8 cellular contexts compared by ENCODE assay signal in the genomic region with DNA sequence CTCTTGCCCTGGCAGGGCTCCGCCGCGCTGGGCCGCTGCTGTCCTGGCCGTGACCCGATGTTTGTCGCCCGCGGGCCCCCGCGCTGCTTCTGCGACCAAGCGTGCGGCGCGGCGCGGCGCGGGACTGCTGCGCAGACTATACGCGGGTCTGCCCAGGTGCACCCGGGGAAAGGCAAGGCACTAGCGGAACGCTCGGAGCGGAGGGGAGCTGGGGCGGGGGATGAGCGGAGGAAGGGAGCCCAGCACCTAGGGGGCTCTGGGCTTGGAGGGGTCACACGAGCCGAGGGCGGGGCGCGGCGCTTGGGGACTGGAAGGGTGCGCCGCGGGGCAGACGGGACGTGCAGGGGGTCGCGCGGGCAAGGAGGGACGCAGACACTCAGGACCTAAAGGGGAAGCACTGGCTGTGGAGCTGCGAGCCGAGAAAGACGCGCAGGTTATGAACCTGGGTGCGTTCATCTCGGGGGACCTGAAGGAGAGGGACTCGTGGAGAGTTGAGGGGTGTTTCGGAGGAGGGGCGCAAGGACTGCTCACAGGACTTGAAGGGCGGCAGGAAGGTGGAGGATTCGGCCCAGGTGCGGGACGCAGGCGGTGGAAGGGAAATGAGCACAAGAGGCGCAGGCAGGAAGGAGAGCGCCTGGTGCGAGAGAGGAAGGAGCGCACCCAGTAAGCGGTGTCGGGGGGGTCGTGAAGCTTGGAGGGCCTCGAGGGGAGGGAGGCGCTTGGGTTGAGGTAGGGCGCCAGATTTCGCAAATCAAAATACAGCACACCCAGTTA. TPM values are rescaled to one million over a fixed set of nuclear protein-coding genes. Genes with fewer than 3 reads are reported as not detected.
A peak's percentile ranks its signal among the peaks of the same experiment; 100 is the strongest.
DNase-seq lines count a peak whose midpoint lies in the region; ATAC-seq and TF ChIP-seq lines count a peak whose summit lies in the region.

No MANE protein-coding gene starts in this region.

- H4K20me1 ChIP-seq in OCI-LY7 (ENCODE audit: insufficient read depth, low read length) = no peaks in the 10 kb centered on the region

- H3K9ac ChIP-seq in HUES6 (ENCODE audit: low read length) = peak overlapping the region; percentile 66

- WGBS in heart right ventricle, 2 donors = 1 to 2% methylated on average over 67 to 70 of the region's 70 CpGs
- 0 to 1% methylated on average over 23 to 37 of the region's 70 CpGs for WGBS in gastroesophageal sphincter (ENCODE audit: low coverage in 1 of 2), 2 donors

- in situ Hi-C loops in gastrocnemius medialis (cut with MboI; ENCODE audit: low sequenced_read_pairs in 4 of 4) = no loop called here

- no peak for TF ChIP-seq EP300 in gastroesophageal sphincter (IDR thresholded peaks at IDR 0.05)

- H3K79me2 ChIP-seq in OCI-LY7 (ENCODE audit: insufficient read depth, low read depth, low read length) = no peaks in the 10 kb centered on the region

- BruUV-seq in OCI-LY7 (replicated peaks; lab: Mats Ljungman, UMichigan) = no TSS peak

- H3K9me3 Mint-ChIP-seq in activated CD8-positive, alpha-beta memory T cell treated with anti-CD3 and anti-CD28 coated beads, Interleukin-2, amount 10 ng/mL, durations not matched to agents 7 days and 5 days (ENCODE audit: low read depth) = no peaks in the 10 kb centered on the region

- H3K4me1 Mint-ChIP-seq in activated CD8-positive, alpha-beta memory T cell treated with anti-CD3 and anti-CD28 coated beads, Interleukin-2, amount 10 ng/mL, durations not matched to agents 7 days and 5 days = peaks cover 19% of the 10 kb centered on the region

- H3K27me3 ChIP-seq in HUES6 (ENCODE audit: control insufficient read depth, insufficient read depth, low read length) (peaks cover 48% of the 10 kb centered on the region), heart right ventricle (peaks cover 0 to 82% (median 57%) of the 10 kb centered on the region in 7 donors), gastrocnemius medialis (peaks cover 37 to 45% (median 40%) of the 10 kb centered on the region in 3 donors), gastroesophageal sphincter (peaks cover 46% of the 10 kb centered on the region)

- no peaks in the 10 kb centered on the region for H3K9me2 ChIP-seq in OCI-LY7 (ENCODE audit: insufficient read depth, low read length)

- H3K4me1 ChIP-seq in HUES6 (ENCODE audit: control insufficient read depth, insufficient read depth, low read length) (peaks cover 8% of the 10 kb centered on the region), heart right ventricle (peaks cover 10 to 21% (median 14%) of the 10 kb centered on the region in 9 donors), gastrocnemius medialis (peaks cover 11 to 13% of the 10 kb centered on the region in 2 donors), OCI-LY7 (ENCODE audit: insufficient read depth, low read length, poor library complexity, severe bottlenecking) (peaks cover 2% of the 10 kb centered on the region), gastroesophageal sphincter (peaks cover 2 to 20% (median 13%) of the 10 kb centered on the region in 3 donors)

- peak; percentile 47 for DNase-seq in activated CD8-positive, alpha-beta memory T cell treated with anti-CD3 and anti-CD28 coated beads, Interleukin-2, amount 10 ng/mL, durations not matched to agents 7 days and 5 days
- DNase-seq in heart right ventricle (no peak), gastrocnemius medialis (no peak), OCI-LY7 (ENCODE audit: low spot score) (no peak), NCI-H1436 treated with DMSO at 0.1 percent for 48 hours (lab: John Stamatoyannopoulos, UW) (no peak), COLO829 (ENCODE audit: low spot score) (no peak)

- H3K4me2 ChIP-seq in OCI-LY7 (ENCODE audit: low read length) = no peak overlapping the region

- H3K27ac ChIP-seq in HUES6 (ENCODE audit: low read depth, low read length) = no peak overlapping the region
- no peak overlapping the region for H3K27ac ChIP-seq in heart right ventricle
- no peak overlapping the region for H3K27ac ChIP-seq in gastrocnemius medialis
- no peak overlapping the region for H3K27ac ChIP-seq in OCI-LY7 (ENCODE audit: low read depth, low read length, poor library complexity, severe bottlenecking)
- no peak overlapping the region for H3K27ac ChIP-seq in gastroesophageal sphincter

- CTCF ChIA-PET in activated CD8-positive, alpha-beta memory T cell treated with anti-CD3 and anti-CD28 coated beads, Interleukin-2, amount 10 ng/mL, durations not matched to agents 7 days and 5 days (lab: Charles Lee) = interaction anchor here (1.0 to 2.3 kb wide), 7 partner anchors 8 to 216 kb away, joined by 3 to 8 read pairs (median 5); no protein-coding TSS in a partner anchor
- CTCF ChIA-PET in OCI-LY7 (lab: Charles Lee; ENCODE audit: unreplicated experiment) = no interaction called here

- H3K36me3 ChIP-seq in HUES6 (ENCODE audit: control insufficient read depth, insufficient read depth, low read length) = no peaks in the 10 kb centered on the region
- H3K36me3 ChIP-seq in heart right ventricle = no peaks in the 10 kb centered on the region
- no peaks in the 10 kb centered on the region for H3K36me3 ChIP-seq in gastrocnemius medialis
- H3K36me3 ChIP-seq in OCI-LY7 (ENCODE audit: insufficient read depth, low read length) = no peaks in the 10 kb centered on the region
- H3K36me3 ChIP-seq in gastroesophageal sphincter = no peaks in the 10 kb centered on the region

- peak; percentile 63 for ATAC-seq in activated CD8-positive, alpha-beta memory T cell treated with anti-CD3 and anti-CD28 coated beads, Interleukin-2, amount 10 ng/mL, durations not matched to agents 7 days and 5 days
- peak in 3 of 8 donors; percentile 29 to 60 (median 29) for ATAC-seq in heart right ventricle
- peak in 1 of 2 donors; percentile 18 for ATAC-seq in gastrocnemius medialis
- ATAC-seq in gastroesophageal sphincter = no peak

- no peaks in the 10 kb centered on the region for H3K36me3 Mint-ChIP-seq in activated CD8-positive, alpha-beta memory T cell treated with anti-CD3 and anti-CD28 coated beads, Interleukin-2, amount 10 ng/mL, durations not matched to agents 7 days and 5 days

- intact Hi-C loops in heart right ventricle (cut with DNase I) (no loop called here), gastrocnemius medialis (cut with DNase I; ENCODE audit: low total_unique reads) (no loop called here), OCI-LY7 (cut with micrococcal nuclease; ENCODE audit: unreplicated experiment) (no loop called here)

- peaks cover 66% of the 10 kb centered on the region for H3K27me3 Mint-ChIP-seq in activated CD8-positive, alpha-beta memory T cell treated with anti-CD3 and anti-CD28 coated beads, Interleukin-2, amount 10 ng/mL, durations not matched to agents 7 days and 5 days

- no peak for TF ChIP-seq CTCF in heart right ventricle (IDR thresholded peaks at IDR 0.05)
- TF ChIP-seq CTCF in gastrocnemius medialis (IDR thresholded peaks at IDR 0.05 in 4 of 5, conservative IDR thresholded peaks at IDR 0.05 in 1 of 5) = no peak
- TF ChIP-seq CTCF in OCI-LY7 (conservative IDR thresholded peaks at IDR 0.05; ENCODE audit: low read length) = no peak
- no peak for TF ChIP-seq CTCF in gastroesophageal sphincter (IDR thresholded peaks at IDR 0.05)

- peak overlapping the region; percentile 80 for H3K4me3 Mint-ChIP-seq in activated CD8-positive, alpha-beta memory T cell treated with anti-CD3 and anti-CD28 coated beads, Interleukin-2, amount 10 ng/mL, durations not matched to agents 7 days and 5 days

- TF ChIP-seq POLR2A in gastrocnemius medialis (IDR thresholded peaks at IDR 0.05) (no peak), gastroesophageal sphincter (IDR thresholded peaks at IDR 0.05) (no peak)

- no peak overlapping the region for H3K27ac Mint-ChIP-seq in activated CD8-positive, alpha-beta memory T cell treated with anti-CD3 and anti-CD28 coated beads, Interleukin-2, amount 10 ng/mL, durations not matched to agents 7 days and 5 days

- H3K4me3 ChIP-seq in HUES6 (ENCODE audit: low read depth, low read length) (peak overlapping the region; percentile 65), heart right ventricle (peak overlapping the region; percentile 10 to 50 (median 38)), gastrocnemius medialis (peak overlapping the region; percentile 23 to 54 (median 39)), OCI-LY7 (ENCODE audit: low read depth, low read length, poor library complexity, severe bottlenecking) (no peak overlapping the region), gastroesophageal sphincter (peak overlapping the region in 1 of 2 donors; percentile 46)

- peaks cover 7% of the 10 kb centered on the region; the same call in 1 of the 2 replicates for H3K9me3 ChIP-seq in HUES6 (ENCODE audit: control insufficient read depth, insufficient read depth, low read depth, low read length)
- H3K9me3 ChIP-seq in heart right ventricle = peaks cover 0 to 4% (median 0%) of the 10 kb centered on the region in 11 donors
- H3K9me3 ChIP-seq in gastrocnemius medialis = no peaks in the 10 kb centered on the region
- H3K9me3 ChIP-seq in OCI-LY7 (ENCODE audit: low read length) = no peaks in the 10 kb centered on the region
- no peaks in the 10 kb centered on the region for H3K9me3 ChIP-seq in gastroesophageal sphincter

- POLR2A ChIA-PET in OCI-LY7 (lab: Charles Lee) = no interaction called here

- H2AFZ ChIP-seq in OCI-LY7 (ENCODE audit: low read length) = no peak overlapping the region

RNA-seq across cellular contexts. Expression of a gene that starts 40.8 kb away (rescaled TPM):
- 10 to 100 TPM; 69.2 to 88.6 TPM for total RNA-seq in activated CD8-positive, alpha-beta memory T cell treated with anti-CD3 and anti-CD28 coated beads, Interleukin-2, amount 10 ng/mL, durations not matched to agents 7 days and 5 days
- total RNA-seq in heart right ventricle (10 to 100 TPM; 18.9 to 49.5 (median 24.8) TPM), gastrocnemius medialis (10 to 100 TPM; 28.7 to 34.9 (median 31.1) TPM), OCI-LY7 (2022) (17.1 and 17.6 TPM in 2 replicates), gastroesophageal sphincter (10 to 100 TPM; 36.2 to 46.6 (median 41.5) TPM)
- polyA plus RNA-seq in heart right ventricle = 1 to 10 TPM; 7.8 to 8.5 TPM
- 14.9 and 15.1 TPM in 2 replicates for total RNA-seq in OCI-LY7 (2014; rRNA removed; shearing (Covaris generic))
